Comparison of ENCODE assay signal across 18 cellular contexts in the genomic region with DNA sequence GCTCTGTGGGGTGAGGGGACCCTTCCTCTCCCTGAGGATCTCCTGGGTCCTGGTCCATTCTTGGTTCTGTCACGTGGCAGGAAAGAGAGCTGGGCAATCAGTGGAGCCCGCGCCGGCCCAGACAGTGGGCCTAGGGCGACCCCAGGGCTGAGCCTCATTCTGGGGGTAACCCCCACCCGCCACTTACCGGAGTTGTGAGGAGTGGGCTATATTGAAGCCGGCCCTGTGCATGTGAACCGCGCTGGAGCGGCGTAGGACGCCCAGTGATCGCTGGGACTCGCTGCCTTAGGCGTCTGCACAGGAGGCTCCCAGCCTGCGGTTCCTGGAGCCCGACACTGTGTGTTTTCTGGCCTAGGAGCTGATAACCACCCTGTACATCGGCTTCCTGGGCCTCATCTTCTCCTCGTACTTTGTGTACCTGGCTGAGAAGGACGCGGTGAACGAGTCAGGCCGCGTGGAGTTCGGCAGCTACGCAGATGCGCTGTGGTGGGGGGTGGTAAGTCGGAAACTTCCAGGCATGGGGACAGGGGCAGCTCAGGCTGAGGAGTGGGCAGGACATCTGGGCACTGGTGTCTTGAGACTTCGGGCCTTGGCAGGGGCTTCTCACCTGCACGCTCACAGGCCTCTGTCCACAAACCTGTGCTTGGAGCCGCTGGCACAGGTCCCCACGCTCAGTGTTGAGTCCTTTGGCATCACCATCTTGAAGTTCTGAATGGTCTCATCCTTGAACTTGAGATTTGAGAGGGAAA.
"Had no signal": no experiment of that assay in that cellular context is flagged by ENCODE, and none has a peak within 500 bp of the region (broad histone marks: within the 10 kb centered on the region; RNA-seq: fewer than 3 reads in every experiment).

No MANE protein-coding gene starts in this region.

- H3K4me3 ChIP-seq: esophagus squamous epithelium, ovary, skin epidermis, tibial nerve, vagina had no signal

- H3K4me1 ChIP-seq: vagina had no signal

- FAIRE-seq: endothelial cell of umbilical vein, keratinocyte, TTC549 had no signal

- H3K36me3 ChIP-seq: esophagus squamous epithelium, ovary, tibial nerve, vagina had no signal

- H3K27ac ChIP-seq: esophagus squamous epithelium, ovary, skin epidermis, tibial nerve, vagina had no signal

- DNase-seq: activated B cell treated with CpG ODN at 0.5 μM for 24 hours; activated CD4-positive, alpha-beta T cell treated with anti-CD3 and anti-CD28 coated beads, Interleukin-2, amount 10 ng/mL, durations not matched to agents 24 days and 14 days; amniotic stem cell; cortex of kidney; effector CD4-positive, alpha-beta T cell; esophagus squamous epithelium; hippocampal formation; stimulated activated CD4-positive, alpha-beta T cell treated with anti-CD3 and anti-CD28 coated beads, Interleukin-4, amount 100 ng/mL, for 4 hours; stimulated activated CD8-positive, alpha-beta memory T cell treated with anti-CD3 and anti-CD28 coated beads, Interleukin-4, amount 100 ng/mL, for 48 hours; stimulated activated naive CD4-positive, alpha-beta T cell treated with Interleukin-2 at 50 U/mL for 16 hours; substantia nigra had no signal

- H3K27me3 ChIP-seq: esophagus squamous epithelium, ovary, tibial nerve, vagina had no signal

- H3K9me3 ChIP-seq: esophagus squamous epithelium, ovary, tibial nerve, vagina had no signal
